In genomic region chr2:112004246-112004645, GRCh38 we compare ENCODE assay signal across 9 cellular contexts. TPM values are rescaled to one million over a fixed set of nuclear protein-coding genes. Genes with fewer than 3 reads are reported as not detected.
DNase-seq lines count a peak whose midpoint lies in the region; ATAC-seq and TF ChIP-seq lines count a peak whose summit lies in the region.
"Had no signal": no experiment of that assay in that cellular context is flagged by ENCODE, and none has a peak within 500 bp of the region (broad histone marks: within the 10 kb centered on the region; RNA-seq: fewer than 3 reads in every experiment).

No MANE protein-coding gene starts in this region.

- in situ Hi-C loops in brain microvascular endothelial cell (cut with HindIII; ENCODE audit: low pct_ligation_motif_present, low sequenced_read_pairs): no loop called here

- H3K9me3 Mint-ChIP-seq in dendritic cell treated with granulocyte-macrophage colony-stimulating factor and Interleukin-4, amounts not matched to agents 40 ng/mL and 50 ng/mL, for 4 days: no peaks in the 10 kb centered on the region
- no peaks in the 10 kb centered on the region for H3K9me3 Mint-ChIP-seq in activated CD8-positive, alpha-beta T cell treated with anti-CD3 and anti-CD28 coated beads, Interleukin-2, amount 10 ng/mL, durations not matched to agents 7 days and 5 days (ENCODE audit: insufficient read depth)

- peaks cover 63% of the 10 kb centered on the region for H3K4me1 Mint-ChIP-seq in dendritic cell treated with granulocyte-macrophage colony-stimulating factor and Interleukin-4, amounts not matched to agents 40 ng/mL and 50 ng/mL, for 4 days (ENCODE audit: low read depth)
- H3K4me1 Mint-ChIP-seq in activated CD8-positive, alpha-beta T cell treated with anti-CD3 and anti-CD28 coated beads, Interleukin-2, amount 10 ng/mL, durations not matched to agents 7 days and 5 days (ENCODE audit: low read depth): peaks cover 12% of the 10 kb centered on the region

- DNase-seq in GM19240 (ENCODE audit: insufficient read length, low spot score) (peak; percentile 19), KG1 (lab: John Stamatoyannopoulos, UW) (peak; percentile 59), retinal pigment epithelial cell (ENCODE audit: low read depth) (peak; percentile 38), brain microvascular endothelial cell (no peak)
- no peak for DNase-seq in activated CD8-positive, alpha-beta T cell treated with anti-CD3 and anti-CD28 coated beads, Interleukin-2, amount 10 ng/mL, durations not matched to agents 7 days and 5 days
- DNase-seq in activated effector memory CD4-positive, alpha-beta T cell treated with anti-CD3 and anti-CD28 coated beads, Interleukin-2, amount 50 U/mL, for 16 hours: no peak
- DNase-seq: NCI-H446 treated with DMSO at 0.1 percent for 48 hours had no signal

- peak overlapping the region; percentile 30 for H3K4me3 Mint-ChIP-seq in dendritic cell treated with granulocyte-macrophage colony-stimulating factor and Interleukin-4, amounts not matched to agents 40 ng/mL and 50 ng/mL, for 4 days
- no peak overlapping the region for H3K4me3 Mint-ChIP-seq in activated CD8-positive, alpha-beta T cell treated with anti-CD3 and anti-CD28 coated beads, Interleukin-2, amount 10 ng/mL, durations not matched to agents 7 days and 5 days

- H3K36me3 Mint-ChIP-seq in dendritic cell treated with granulocyte-macrophage colony-stimulating factor and Interleukin-4, amounts not matched to agents 40 ng/mL and 50 ng/mL, for 4 days (ENCODE audit: low read depth): no peaks in the 10 kb centered on the region
- no peaks in the 10 kb centered on the region for H3K36me3 Mint-ChIP-seq in activated CD8-positive, alpha-beta T cell treated with anti-CD3 and anti-CD28 coated beads, Interleukin-2, amount 10 ng/mL, durations not matched to agents 7 days and 5 days (ENCODE audit: low read depth)

- ATAC-seq in activated CD8-positive, alpha-beta T cell treated with anti-CD3 and anti-CD28 coated beads, Interleukin-2, amount 10 ng/mL, durations not matched to agents 7 days and 5 days: no peak
- no peak for ATAC-seq in HG03520 (IDR thresholded peaks at IDR 0.05; ENCODE audit: unreplicated experiment)

- TF ChIP-seq CTCF in retinal pigment epithelial cell (conservative IDR thresholded peaks at IDR 0.05; ENCODE audit: low read depth, low read length) (no peak), brain microvascular endothelial cell (IDR thresholded peaks at IDR 0.05; ENCODE audit: low read depth, low read length, missing control alignments) (no peak)

- POLR2A ChIA-PET in activated CD8-positive, alpha-beta T cell treated with anti-CD3 and anti-CD28 coated beads, Interleukin-2, amount 10 ng/mL, durations not matched to agents 7 days and 5 days (lab: Charles Lee): no interaction called here

- CTCF ChIA-PET in activated CD8-positive, alpha-beta T cell treated with anti-CD3 and anti-CD28 coated beads, Interleukin-2, amount 10 ng/mL, durations not matched to agents 7 days and 5 days (lab: Charles Lee): interaction anchor here (1.4 kb wide), 1 partner anchor 39 kb away, joined by 3 read pairs; no protein-coding TSS in a partner anchor

- H3K27me3 ChIP-seq in brain microvascular endothelial cell (replicated peaks): no peaks in the 10 kb centered on the region

- intact Hi-C loops in dendritic cell treated with granulocyte-macrophage colony-stimulating factor and Interleukin-4, amounts not matched to agents 40 ng/mL and 50 ng/mL, for 4 days (cut with micrococcal nuclease): loop anchor here (5.0 kb wide), 1 partner anchor 33 kb away; no protein-coding TSS in a partner anchor

- H3K27ac Mint-ChIP-seq in dendritic cell treated with granulocyte-macrophage colony-stimulating factor and Interleukin-4, amounts not matched to agents 40 ng/mL and 50 ng/mL, for 4 days: peak overlapping the region; percentile 83
- no peak overlapping the region for H3K27ac Mint-ChIP-seq in activated CD8-positive, alpha-beta T cell treated with anti-CD3 and anti-CD28 coated beads, Interleukin-2, amount 10 ng/mL, durations not matched to agents 7 days and 5 days

- H3K36me3 ChIP-seq in brain microvascular endothelial cell (replicated peaks): no peaks in the 10 kb centered on the region

- H3K27me3 Mint-ChIP-seq in dendritic cell treated with granulocyte-macrophage colony-stimulating factor and Interleukin-4, amounts not matched to agents 40 ng/mL and 50 ng/mL, for 4 days: peaks cover 7% of the 10 kb centered on the region
- peaks cover 16% of the 10 kb centered on the region for H3K27me3 Mint-ChIP-seq in activated CD8-positive, alpha-beta T cell treated with anti-CD3 and anti-CD28 coated beads, Interleukin-2, amount 10 ng/mL, durations not matched to agents 7 days and 5 days (ENCODE audit: low read depth)

- H3K27ac ChIP-seq in brain microvascular endothelial cell: no peak overlapping the region

- H3K4me3 ChIP-seq in retinal pigment epithelial cell (ENCODE audit: low read length): no peak overlapping the region
- no peak overlapping the region for H3K4me3 ChIP-seq in brain microvascular endothelial cell (ENCODE audit: low read depth, low read length)

RNA-seq across cellular contexts. Expression of gene TMEM87B, which starts 50.8 kb away (rescaled TPM):
- total RNA-seq in activated CD8-positive, alpha-beta T cell treated with anti-CD3 and anti-CD28 coated beads, Interleukin-2, amount 10 ng/mL, durations not matched to agents 7 days and 5 days: 10 to 100 TPM; 18.6 to 19.9 TPM

Comparison
In these comparisons a context has a peak if more than half of its experiments do, and no peak if none do; other contexts are left out.
1. DNase-seq: peak in GM19240 (single experiment), KG1 (single experiment) and retinal pigment epithelial cell (single experiment); none in activated CD8-positive, alpha-beta T cell treated with anti-CD3 and anti-CD28 coated beads, Interleukin-2, amount 10 ng/mL, durations not matched to agents 7 days and 5 days (single experiment), brain microvascular endothelial cell (single experiment) and activated effector memory CD4-positive, alpha-beta T cell treated with anti-CD3 and anti-CD28 coated beads, Interleukin-2, amount 50 U/mL, for 16 hours (single experiment).